In genomic region chr4:146855761-146856160, GRCh38 we compare ENCODE assay signal across 7 cellular contexts.
"Had no signal": no experiment of that assay in that cellular context is flagged by ENCODE, and none has a peak within 500 bp of the region (broad histone marks: within the 10 kb centered on the region; RNA-seq: fewer than 3 reads in every experiment).

No MANE protein-coding gene starts in this region.

- FAIRE-seq: HepG2 had no signal

- ATAC-seq: HCT116, HepG2 had no signal

- DNase-seq: GM23248, GOT3, H7, HFFc6, KBM-7 had no signal
